Comparison of ENCODE assay signal across 25 cellular contexts in genomic region chr12:55663391-55663790, GRCh38. TPM values are rescaled to one million over a fixed set of nuclear protein-coding genes. Genes with fewer than 3 reads are reported as not detected.
"Had no signal": no experiment of that assay in that cellular context is flagged by ENCODE, and none has a peak within 500 bp of the region (broad histone marks: within the 10 kb centered on the region; RNA-seq: fewer than 3 reads in every experiment).

No MANE protein-coding gene starts in this region.

- H3K27me3 ChIP-seq: SJCRH30 had no signal

- DNase-seq: IMR-90, Karpas-422, KG1, NCI-H1092, NCI-H1105 treated with DMSO at 0.1 percent for 48 hours, NCI-H1417 treated with DMSO at 0.1 percent for 48 hours, NCI-H146, NCI-H1694 treated with DMSO at 0.1 percent for 48 hours, NCI-H1930, NCI-H2081, NCI-H2107, NCI-H2171 treated with DMSO at 0.1 percent for 48 hours, NCI-H345, NCI-H446 treated with DMSO at 0.1 percent for 48 hours, NCI-H510A treated with DMSO at 0.1 percent for 48 hours, NCI-H526 treated with DMSO at 0.1 percent for 48 hours, NCI-H774, PC-3, SHP77 treated with DMSO at 0.1 percent for 48 hours, SJCRH30 had no signal

- H3K4me3 ChIP-seq: SJCRH30 had no signal

- H3K27ac ChIP-seq: RWPE1, SJCRH30 had no signal

- H3K36me3 ChIP-seq: SJCRH30 had no signal

- H3K9me3 ChIP-seq: SJCRH30 had no signal

RNA-seq across cellular contexts. Expression of gene OR10P1, which starts 26.7 kb away (rescaled TPM):
- total RNA-seq: HepG2, HT1080, IMR-90, M059J, OCI-LY7, PC-3, SJCRH30 had no signal
